ENCODE assay signal across 15 cellular contexts in genomic region chr3:170477395-170477794, GRCh38. TPM values are rescaled to one million over a fixed set of nuclear protein-coding genes. Genes with fewer than 3 reads are reported as not detected.
"Had no signal": no experiment of that assay in that cellular context is flagged by ENCODE, and none has a peak within 500 bp of the region (broad histone marks: within the 10 kb centered on the region; RNA-seq: fewer than 3 reads in every experiment).

No MANE protein-coding gene starts in this region.

- H3K36me3 ChIP-seq: right atrium auricular region, upper lobe of left lung had no signal

- FAIRE-seq: astrocyte had no signal

- H3K4me3 Mint-ChIP-seq: activated B cell treated with CpG ODN at 0.5 μM for 24 hours; activated CD8-positive, alpha-beta memory T cell treated with anti-CD3 and anti-CD28 coated beads, Interleukin-2, amount 10 ng/mL, durations not matched to agents 7 days and 5 days; activated T-cell treated with anti-CD3 and anti-CD28 coated beads, Interleukin-2, amount 50 U/mL, for 24 hours; naive B cell; T-helper 17 cell had no signal

- H3K27ac Mint-ChIP-seq: activated B cell treated with CpG ODN at 0.5 μM for 24 hours; activated CD8-positive, alpha-beta memory T cell treated with anti-CD3 and anti-CD28 coated beads, Interleukin-2, amount 10 ng/mL, durations not matched to agents 7 days and 5 days; activated T-cell treated with anti-CD3 and anti-CD28 coated beads, Interleukin-2, amount 50 U/mL, for 24 hours; naive B cell; T-helper 17 cell had no signal

- H3K27me3 ChIP-seq: right atrium auricular region, upper lobe of left lung had no signal

- H3K9me3 Mint-ChIP-seq: activated B cell treated with CpG ODN at 0.5 μM for 24 hours; activated T-cell treated with anti-CD3 and anti-CD28 coated beads, Interleukin-2, amount 50 U/mL, for 24 hours; naive B cell had no signal

- DNase-seq: activated B cell treated with CpG ODN at 0.5 μM for 24 hours; activated CD4-positive, alpha-beta T cell treated with anti-CD3 and anti-CD28 coated beads, Interleukin-2, amount 50 U/mL, for 4 hours; activated CD8-positive, alpha-beta memory T cell treated with anti-CD3 and anti-CD28 coated beads, Interleukin-2, amount 10 ng/mL, durations not matched to agents 7 days and 5 days; activated T-cell treated with anti-CD3 and anti-CD28 coated beads, Interleukin-2, amount 50 U/mL, for 24 hours; central memory CD4-positive, alpha-beta T cell; left colon; naive B cell; posterior cingulate gyrus; T-helper 17 cell; upper lobe of left lung had no signal

- H3K4me3 ChIP-seq: coronary artery, lung, right atrium auricular region, smooth muscle cell, upper lobe of left lung had no signal

- H3K36me3 Mint-ChIP-seq: activated CD8-positive, alpha-beta memory T cell treated with anti-CD3 and anti-CD28 coated beads, Interleukin-2, amount 10 ng/mL, durations not matched to agents 7 days and 5 days; naive B cell had no signal

- H3K4me1 Mint-ChIP-seq: activated B cell treated with CpG ODN at 0.5 μM for 24 hours; activated CD8-positive, alpha-beta memory T cell treated with anti-CD3 and anti-CD28 coated beads, Interleukin-2, amount 10 ng/mL, durations not matched to agents 7 days and 5 days; naive B cell; T-helper 17 cell had no signal

RNA-seq across cellular contexts. Expression of gene CLDN11, which starts 58.7 kb away (rescaled TPM):
- total RNA-seq: T-helper 17 cell had no signal
